ENCODE assay signal across 11 cellular contexts in the genomic region with DNA sequence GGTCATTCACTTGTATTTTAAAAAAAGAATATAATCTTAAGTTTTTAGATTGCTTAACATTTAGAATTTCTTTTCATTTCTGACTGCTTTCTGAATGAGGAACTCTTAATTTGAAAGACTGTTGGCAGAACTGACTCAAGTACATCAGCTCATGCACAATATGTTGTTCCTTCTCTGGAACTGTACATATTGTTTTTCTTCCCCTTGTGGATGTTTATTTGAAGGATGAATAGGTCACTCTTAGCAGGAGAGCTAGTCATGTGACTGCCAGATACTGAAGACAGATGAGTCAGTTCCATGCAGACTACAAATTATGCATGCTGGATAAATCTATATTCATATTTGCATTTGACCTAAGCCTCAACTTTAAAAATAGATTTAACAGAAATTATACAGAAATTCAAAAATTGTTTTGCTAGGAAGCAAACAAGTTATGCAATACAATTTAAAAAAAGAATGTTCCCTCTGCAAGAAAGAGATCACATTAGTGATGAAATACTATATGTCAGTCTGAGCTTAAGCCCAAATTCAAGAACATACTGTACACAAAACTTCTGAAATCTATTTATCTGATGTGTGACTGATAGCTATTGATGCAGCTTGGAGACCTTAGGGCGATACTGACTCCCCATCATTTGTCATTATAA.
DNase-seq lines count a peak whose midpoint lies in the region; ATAC-seq, FAIRE-seq and TF ChIP-seq lines count a peak whose summit lies in the region.
"Had no signal": no experiment of that assay in that cellular context is flagged by ENCODE, and none has a peak within 500 bp of the region (broad histone marks: within the 10 kb centered on the region; RNA-seq: fewer than 3 reads in every experiment).

No MANE protein-coding gene starts in this region.

- ATAC-seq in upper lobe of right lung (peak; percentile 89), natural killer cell (no peak), HG02852 (IDR thresholded peaks at IDR 0.05; ENCODE audit: unreplicated experiment) (no peak)
- ATAC-seq: WTC11 had no signal

- H3K9me3 Mint-ChIP-seq in natural killer cell = peaks cover 0 to 2% of the 10 kb centered on the region in 2 donors
- no peaks in the 10 kb centered on the region for H3K9me3 Mint-ChIP-seq in activated T-cell treated with anti-CD3 and anti-CD28 coated beads, Interleukin-2, amount 50 U/mL, for 24 hours
- H3K9me3 Mint-ChIP-seq: memory B cell, WTC11 had no signal

- intact Hi-C loops in kidney (cut with DNase I) = no loop called here
- intact Hi-C loops in upper lobe of right lung (cut with DNase I) = no loop called here
- intact Hi-C loops in natural killer cell (cut with micrococcal nuclease) = no loop called here

- H3K36me3 ChIP-seq in kidney (ENCODE audit: control insufficient read depth in 1 of 2, insufficient read depth in 2 of 2, low read length in 2 of 2) = no peaks in the 10 kb centered on the region
- no peaks in the 10 kb centered on the region for H3K36me3 ChIP-seq in upper lobe of right lung

- DNase-seq in NCI-H510A treated with DMSO at 0.1 percent for 48 hours (lab: John Stamatoyannopoulos, UW) (peak; percentile 46), NCI-H510A (lab: John Stamatoyannopoulos, UW) (no peak), astrocyte of the cerebellum (ENCODE audit: low read depth) (peak; percentile 77), kidney (no peak), upper lobe of right lung (no peak), natural killer cell (no peak)
- DNase-seq in activated T-cell treated with anti-CD3 and anti-CD28 coated beads, Interleukin-2, amount 50 U/mL, for 24 hours = no peak

- H3K9ac ChIP-seq in kidney (ENCODE audit: low read length in 2 of 2) = no peak overlapping the region

- H3K27ac Mint-ChIP-seq in natural killer cell = no peak overlapping the region
- no peak overlapping the region for H3K27ac Mint-ChIP-seq in activated T-cell treated with anti-CD3 and anti-CD28 coated beads, Interleukin-2, amount 50 U/mL, for 24 hours
- H3K27ac Mint-ChIP-seq: memory B cell, WTC11 had no signal

- H3K27ac ChIP-seq in kidney (ENCODE audit: low read depth in 2 of 2, low read length in 2 of 2) (no peak overlapping the region), upper lobe of right lung (peak overlapping the region; percentile 43)
- H3K27ac ChIP-seq: C4-2B had no signal

- TF ChIP-seq CTCF in astrocyte of the cerebellum (IDR thresholded peaks at IDR 0.05; ENCODE audit: low read depth, low read length, missing control alignments) (no peak), kidney (IDR thresholded peaks at IDR 0.05; ENCODE audit: borderline replicate concordance, extremely low read depth, insufficient read depth) (no peak), upper lobe of right lung (IDR thresholded peaks at IDR 0.05) (no peak), natural killer cell (IDR thresholded peaks at IDR 0.05) (no peak)

- peak; percentile 49 for FAIRE-seq in kidney (lab: Jason Lieb, UNC)

- H3K36me3 Mint-ChIP-seq in natural killer cell = no peaks in the 10 kb centered on the region
- no peaks in the 10 kb centered on the region for H3K36me3 Mint-ChIP-seq in activated T-cell treated with anti-CD3 and anti-CD28 coated beads, Interleukin-2, amount 50 U/mL, for 24 hours (ENCODE audit: low read depth)
- H3K36me3 Mint-ChIP-seq: memory B cell, WTC11 had no signal

- in situ Hi-C loops in astrocyte of the cerebellum (cut with HindIII; ENCODE audit: low sequenced_read_pairs) = no loop called here

- H3K4me1 ChIP-seq in kidney (ENCODE audit: control insufficient read depth in 1 of 2, insufficient read depth in 1 of 2, low read depth in 1 of 2, low read length in 2 of 2) (no peaks in the 10 kb centered on the region), upper lobe of right lung (peaks cover 11% of the 10 kb centered on the region)

- no peaks in the 10 kb centered on the region for H3K9me3 ChIP-seq in kidney (ENCODE audit: control insufficient read depth in 1 of 2, low read length in 2 of 2)
- no peaks in the 10 kb centered on the region for H3K9me3 ChIP-seq in upper lobe of right lung

- H3K4me3 Mint-ChIP-seq in natural killer cell = no peak overlapping the region
- no peak overlapping the region for H3K4me3 Mint-ChIP-seq in activated T-cell treated with anti-CD3 and anti-CD28 coated beads, Interleukin-2, amount 50 U/mL, for 24 hours
- H3K4me3 Mint-ChIP-seq: memory B cell, WTC11 had no signal

- H3K27me3 Mint-ChIP-seq in natural killer cell (ENCODE audit: low read depth in 2 of 2) = no peaks in the 10 kb centered on the region
- no peaks in the 10 kb centered on the region for H3K27me3 Mint-ChIP-seq in activated T-cell treated with anti-CD3 and anti-CD28 coated beads, Interleukin-2, amount 50 U/mL, for 24 hours
- H3K27me3 Mint-ChIP-seq: memory B cell had no signal

- H3K4me1 Mint-ChIP-seq in natural killer cell = no peaks in the 10 kb centered on the region
- no peaks in the 10 kb centered on the region for H3K4me1 Mint-ChIP-seq in activated T-cell treated with anti-CD3 and anti-CD28 coated beads, Interleukin-2, amount 50 U/mL, for 24 hours (ENCODE audit: low read depth)
- H3K4me1 Mint-ChIP-seq: memory B cell, WTC11 had no signal

- no peaks in the 10 kb centered on the region for H3K27me3 ChIP-seq in upper lobe of right lung

- no peak overlapping the region for H3K4me3 ChIP-seq in astrocyte of the cerebellum (ENCODE audit: low read depth, low read length)
- no peak overlapping the region for H3K4me3 ChIP-seq in kidney (ENCODE audit: low read length in 2 of 2)
- H3K4me3 ChIP-seq in upper lobe of right lung = no peak overlapping the region

Comparison
In these comparisons a context has a peak if more than half of its experiments do, and no peak if none do; other contexts are left out.
1. DNase-seq: peak in NCI-H510A treated with DMSO at 0.1 percent for 48 hours (single experiment) and astrocyte of the cerebellum (single experiment); none in NCI-H510A (single experiment), kidney (single experiment), upper lobe of right lung (single experiment), natural killer cell (single experiment) and activated T-cell treated with anti-CD3 and anti-CD28 coated beads, Interleukin-2, amount 50 U/mL, for 24 hours (single experiment).